ENCODE assay signal across 1 cellular context in genomic region chr9:81844131-81844567, GRCh38.
TF ChIP-seq lines count a peak whose summit lies in the region.

No MANE protein-coding gene starts in this region.

TF ChIP-seq in IMR-90, 13 proteins besides CTCF, POLR2A, EP300 and RAD21:
- no peak for TF ChIP-seq NFE2L2 (IDR thresholded peaks at IDR 0.05; ENCODE audit: low read depth, low read length)
- no peak for TF ChIP-seq MAFK (IDR thresholded peaks at IDR 0.05; ENCODE audit: low read depth, low read length)
- no peak for TF ChIP-seq SMC3 (IDR thresholded peaks at IDR 0.05; ENCODE audit: low read depth, low read length)
- no peak for TF ChIP-seq BHLHE40 (IDR thresholded peaks at IDR 0.05; ENCODE audit: low read depth, low read length)
- TF ChIP-seq USF2 (IDR thresholded peaks at IDR 0.05; ENCODE audit: low read depth, low read length), result no peak
- TF ChIP-seq RFX5 (IDR thresholded peaks at IDR 0.05; ENCODE audit: low read depth, low read length), result no peak
- TF ChIP-seq MXI1 (IDR thresholded peaks at IDR 0.05; ENCODE audit: borderline replicate concordance, low read depth, low read length), result no peak
- TF ChIP-seq RCOR1 (IDR thresholded peaks at IDR 0.05; ENCODE audit: insufficient replicate concordance, low read length), result no peak
- no peak for TF ChIP-seq ELK1 (IDR thresholded peaks at IDR 0.05; ENCODE audit: borderline replicate concordance, low read depth, low read length)
